Comparison of ENCODE assay signal across 22 cellular contexts in the genomic region with DNA sequence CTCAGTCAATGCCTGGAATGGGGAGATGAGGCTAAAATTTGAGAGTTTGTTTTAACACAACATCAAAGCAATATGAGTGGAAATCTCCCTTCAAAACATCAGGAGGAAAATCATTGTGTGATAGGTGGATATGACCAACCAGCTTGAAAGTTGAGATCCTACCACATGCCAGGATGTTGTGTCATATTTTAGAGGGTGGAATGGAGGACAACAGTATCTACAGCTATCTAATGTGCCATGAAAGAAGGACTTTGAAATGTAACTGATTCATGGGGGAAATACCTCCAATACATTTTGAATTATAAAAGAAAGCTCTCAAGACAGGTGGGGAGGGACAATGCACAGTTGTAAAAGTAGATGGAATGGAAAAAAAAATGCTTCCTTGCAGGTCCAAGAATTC.
"Had no signal": no experiment of that assay in that cellular context is flagged by ENCODE, and none has a peak within 500 bp of the region (broad histone marks: within the 10 kb centered on the region; RNA-seq: fewer than 3 reads in every experiment).

No MANE protein-coding gene starts in this region.

- H3K9me3 Mint-ChIP-seq: activated CD8-positive, alpha-beta T cell treated with anti-CD3 and anti-CD28 coated beads for 36 hours; activated naive CD4-positive, alpha-beta T cell treated with anti-CD3 and anti-CD28 coated beads for 36 hours; nephron; stimulated activated naive CD8-positive, alpha-beta T cell treated with anti-CD3 and anti-CD28 coated beads, Interleukin-15, Interleukin-2, amounts not matched to agents 100 ng/mL and 50 ng/mL, for 24 hours; type B pancreatic cell had no signal

- H3K4me1 ChIP-seq: lower lobe of right lung, vagina had no signal

- H3K4me3 ChIP-seq: lower lobe of right lung, spleen, vagina had no signal

- H3K36me3 Mint-ChIP-seq: type B pancreatic cell had no signal

- DNase-seq: activated CD4-positive, alpha-beta T cell treated with anti-CD3 and anti-CD28 coated beads, Interleukin-2, amount 50 U/mL, for 1 hour; activated CD4-positive, CD25-positive, alpha-beta regulatory T cell treated with anti-CD3 and anti-CD28 coated beads, Interleukin-2, amount 50 U/mL, for 72 hours; activated CD8-positive, alpha-beta T cell treated with anti-CD3 and anti-CD28 coated beads for 36 hours; activated effector memory CD4-positive, alpha-beta T cell treated with Interleukin-2 at 50 U/mL for 16 hours; activated naive CD4-positive, alpha-beta T cell treated with anti-CD3 and anti-CD28 coated beads for 36 hours; activated T-cell treated with anti-CD3 and anti-CD28 coated beads, Interleukin-2, amount 50 U/mL, for 72 hours; amniotic stem cell; brain microvascular endothelial cell; cortex of kidney; head of caudate nucleus; hippocampal formation; kidney; lower lobe of right lung; mesendoderm; posterior cingulate gyrus; right cardiac atrium; spleen; WERI-Rb-1 had no signal

- H3K27ac ChIP-seq: brain microvascular endothelial cell, lower lobe of right lung, spleen, vagina, WERI-Rb-1 had no signal

- H3K4me1 Mint-ChIP-seq: nephron had no signal

- H3K27me3 ChIP-seq: brain microvascular endothelial cell, spleen, vagina had no signal

- H3K27ac Mint-ChIP-seq: activated CD8-positive, alpha-beta T cell treated with anti-CD3 and anti-CD28 coated beads for 36 hours; activated naive CD4-positive, alpha-beta T cell treated with anti-CD3 and anti-CD28 coated beads for 36 hours; activated T-cell treated with anti-CD3 and anti-CD28 coated beads, Interleukin-2, amount 50 U/mL, for 72 hours; nephron; stimulated activated naive CD8-positive, alpha-beta T cell treated with anti-CD3 and anti-CD28 coated beads, Interleukin-15, Interleukin-2, amounts not matched to agents 100 ng/mL and 50 ng/mL, for 24 hours; type B pancreatic cell had no signal

- H3K4me3 Mint-ChIP-seq: activated CD8-positive, alpha-beta T cell treated with anti-CD3 and anti-CD28 coated beads for 36 hours; activated naive CD4-positive, alpha-beta T cell treated with anti-CD3 and anti-CD28 coated beads for 36 hours; activated T-cell treated with anti-CD3 and anti-CD28 coated beads, Interleukin-2, amount 50 U/mL, for 72 hours; nephron; stimulated activated naive CD8-positive, alpha-beta T cell treated with anti-CD3 and anti-CD28 coated beads, Interleukin-15, Interleukin-2, amounts not matched to agents 100 ng/mL and 50 ng/mL, for 24 hours; type B pancreatic cell had no signal

- H3K27me3 Mint-ChIP-seq: activated CD8-positive, alpha-beta T cell treated with anti-CD3 and anti-CD28 coated beads for 36 hours; stimulated activated naive CD8-positive, alpha-beta T cell treated with anti-CD3 and anti-CD28 coated beads, Interleukin-15, Interleukin-2, amounts not matched to agents 100 ng/mL and 50 ng/mL, for 24 hours; type B pancreatic cell had no signal

- ATAC-seq: activated CD8-positive, alpha-beta T cell treated with anti-CD3 and anti-CD28 coated beads for 36 hours; activated T-cell treated with anti-CD3 and anti-CD28 coated beads, Interleukin-2, amount 50 U/mL, for 72 hours; lower lobe of right lung; right cardiac atrium had no signal
